8 cellular contexts compared by ENCODE assay signal in genomic region chr6:73516712-73517489, GRCh38. TPM values are rescaled to one million over a fixed set of nuclear protein-coding genes. Genes with fewer than 3 reads are reported as not detected.
DNase-seq lines count a peak whose midpoint lies in the region; ATAC-seq and TF ChIP-seq lines count a peak whose summit lies in the region.

No MANE protein-coding gene starts in this region.

- peak in 1 of 4 donors; percentile 26 for TF ChIP-seq POLR2A in stomach (IDR thresholded peaks at IDR 0.05)

- WGBS in stomach, 5 donors, result 47 to 57% (median 52%) methylated on average over 4 of the region's 4 CpGs

- peak; percentile 38 for DNase-seq in SIG-M5 treated with dmso at 0.1 percent for 504 hours (lab: John Stamatoyannopoulos, UW; ENCODE audit: unreplicated experiment)
- no peak for DNase-seq in SIG-M5 (lab: John Stamatoyannopoulos, UW)
- DNase-seq in SW480 (ENCODE audit: low spot score), result peak; percentile 4
- peak; percentile 57 for DNase-seq in fibroblast of gingiva (ENCODE audit: low read depth)
- no peak for DNase-seq in stomach
- no peak for DNase-seq in stimulated activated CD4-positive, alpha-beta T cell treated with anti-CD3 and anti-CD28 coated beads, Interleukin-15, amount 100 ng/mL, for 24 hours

- H3K4me3 ChIP-seq in stomach, result peak overlapping the region in 2 of 4 donors; percentile 37 to 41

- peaks cover 36 to 62% (median 53%) of the 10 kb centered on the region in 4 donors for H3K36me3 ChIP-seq in stomach

- peaks cover 36 to 56% (median 52%) of the 10 kb centered on the region in 4 donors for H3K4me1 ChIP-seq in stomach

- peak overlapping the region in 4 of 5 donors; percentile 50 to 74 (median 53) for H3K27ac ChIP-seq in stomach

- ATAC-seq in HG03280 (IDR thresholded peaks at IDR 0.05; ENCODE audit: unreplicated experiment) (no peak), GM21528 (IDR thresholded peaks at IDR 0.05; ENCODE audit: low FRiP score, unreplicated experiment) (no peak)

- H3K9me3 ChIP-seq in stomach, result no peaks in the 10 kb centered on the region

- intact Hi-C loops in stomach (cut with DNase I; ENCODE audit: low total_unique reads), result no loop called here

- no peak for TF ChIP-seq CTCF in stomach (IDR thresholded peaks at IDR 0.05)

- TF ChIP-seq EP300 in stomach (IDR thresholded peaks at IDR 0.05), result no peak

- H3K27me3 ChIP-seq in stomach, result no peaks in the 10 kb centered on the region

RNA-seq across cellular contexts. Expression of gene EEF1A1, which starts 3.9 kb away (rescaled TPM):
- total RNA-seq in stomach, result over 10,000 TPM in 1 of 5 donors, 1,000 to 10,000 TPM in 4; 3,004 to 19,399 (median 6,187) TPM
- over 10,000 TPM in 2 of 3 donors, 1,000 to 10,000 TPM in 1; 8,307 to 12,295 (median 10,016) TPM for polyA plus RNA-seq in stomach

RNA-seq across cellular contexts. Expression of gene MTO1, which starts 55.4 kb away (rescaled TPM):
- total RNA-seq in stomach, result 10 to 100 TPM in 4 of 5 donors, 1 to 10 TPM in 1; 3.2 to 53.7 (median 19.1) TPM
- 10 to 100 TPM in 1 of 3 donors, 1 to 10 TPM in 2; 7.8 to 11.6 (median 8.9) TPM for polyA plus RNA-seq in stomach

Comparison
In these comparisons a context has a peak if more than half of its experiments do, and no peak if none do; other contexts are left out.
1. DNase-seq: peak in SIG-M5 treated with dmso at 0.1 percent for 504 hours (single experiment), SW480 (single experiment) and fibroblast of gingiva (single experiment); none in SIG-M5 (single experiment), stomach (single experiment) and stimulated activated CD4-positive, alpha-beta T cell treated with anti-CD3 and anti-CD28 coated beads, Interleukin-15, amount 100 ng/mL, for 24 hours (single experiment).